8 cellular contexts compared by ENCODE assay signal in the genomic region with DNA sequence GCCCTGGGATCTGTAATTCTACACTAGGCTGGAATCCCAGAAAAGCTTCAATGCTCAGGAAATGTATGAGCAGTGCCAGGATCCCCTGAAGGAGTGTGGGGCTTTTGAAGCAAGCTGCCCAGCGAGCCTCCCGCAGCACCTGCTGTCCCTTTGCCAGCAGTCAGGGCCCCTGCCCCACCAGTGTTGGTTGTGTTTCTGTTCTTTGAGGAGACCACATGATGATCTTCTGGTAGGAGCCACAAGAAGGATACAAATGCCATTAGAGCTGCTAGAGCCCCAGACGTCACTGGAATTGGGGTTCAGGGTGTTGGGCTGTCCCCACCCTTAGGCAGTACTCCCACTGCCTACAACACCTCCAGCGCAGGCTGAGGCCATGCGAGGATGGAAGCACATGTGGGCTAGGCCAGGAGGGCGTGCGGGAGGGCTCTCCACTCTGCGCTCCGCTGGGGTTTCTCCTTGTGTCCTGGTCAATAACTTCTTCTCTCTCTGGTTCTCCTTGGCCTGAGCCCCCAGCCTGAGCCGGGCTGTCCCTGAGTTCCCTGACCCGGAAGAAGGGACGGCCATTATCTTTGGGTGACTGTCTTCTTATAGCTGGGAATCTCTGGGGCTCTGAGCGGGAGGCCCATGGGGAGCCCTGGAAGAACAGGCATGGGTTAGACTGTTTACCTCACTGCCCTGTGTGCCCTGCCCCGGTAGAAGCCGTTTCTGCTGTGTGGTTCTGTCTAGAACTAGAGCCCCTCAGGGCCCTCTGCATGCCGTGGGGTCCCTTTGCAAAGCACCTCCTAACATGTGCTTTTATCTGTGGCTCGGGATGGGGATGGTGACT.
A peak's percentile ranks its signal among the peaks of the same experiment; 100 is the strongest.
DNase-seq lines count a peak whose midpoint lies in the region; ATAC-seq and TF ChIP-seq lines count a peak whose summit lies in the region.

No MANE protein-coding gene starts in this region.

- peaks cover 3% of the 10 kb centered on the region for H3K79me1 ChIP-seq in neuronal stem cell (ENCODE audit: low read depth, low read length)

- H3K9me3 ChIP-seq in OCI-LY1 (ENCODE audit: low read length): no peaks in the 10 kb centered on the region
- no peaks in the 10 kb centered on the region for H3K9me3 ChIP-seq in neuronal stem cell (replicated peaks in 1 of 2; ENCODE audit: control insufficient read depth in 2 of 2, insufficient read depth in 1 of 2, low read depth in 1 of 2, low read length in 2 of 2)

- peaks cover 0 to 2% (median 0%) of the 10 kb centered on the region in 3 donors for H3K27me3 Mint-ChIP-seq in CD14-positive monocyte (ENCODE audit: low read depth in 3 of 3)

- H3K23ac ChIP-seq in neuronal stem cell (ENCODE audit: low read depth, low read length, poor library complexity): peak overlapping the region; percentile 16

- no peak overlapping the region for H3K14ac ChIP-seq in neuronal stem cell (ENCODE audit: low read length)

- no peak overlapping the region for H3K4ac ChIP-seq in neuronal stem cell (ENCODE audit: low read length)

- WGBS in neuronal stem cell (ENCODE audit: extremely low coverage in 2 of 2, insufficient read length in 2 of 2, insufficient replicate concordance in 1 of 2), 2 donors: no CpG with 5 or more reads among the region's 17 CpGs

- H3F3A ChIP-seq in OCI-LY1 (ENCODE audit: insufficient read depth, low read length): 0 out of 2 replicates have a peak, but pooled peaks cover 4% of the 10 kb centered on the region

- no peak overlapping the region for H2BK15ac ChIP-seq in neuronal stem cell (ENCODE audit: low read length)

- peaks cover 67% of the 10 kb centered on the region for H3K79me2 ChIP-seq in OCI-LY1 (ENCODE audit: insufficient read depth, low read length)

- H2BK120ac ChIP-seq in neuronal stem cell (ENCODE audit: low read depth, low read length): no peak overlapping the region

- H3K4me1 ChIP-seq in OCI-LY1 (ENCODE audit: insufficient read depth, low read length, severe bottlenecking) (peaks cover 75% of the 10 kb centered on the region), neuronal stem cell (ENCODE audit: control insufficient read depth in 2 of 2, insufficient read depth in 1 of 2, low read depth in 1 of 2, low read length in 2 of 2) (peaks cover 13 to 42% of the 10 kb centered on the region in 2 donors)

- DNase-seq in CD14-positive monocyte (ENCODE audit: low spot score) (no peak), dorsolateral prefrontal cortex (no peak), neuronal stem cell (ENCODE audit: low spot score) (no peak), NCI-H1436 (lab: John Stamatoyannopoulos, UW) (no peak), activated gamma-delta T cell (lab: John Stamatoyannopoulos, UW) (no peak), NCI-H1436 treated with DMSO at 0.1 percent for 48 hours (lab: John Stamatoyannopoulos, UW) (no peak)

- TF ChIP-seq CTCF in CD14-positive monocyte (IDR thresholded peaks at IDR 0.05) (no peak), OCI-LY1 (IDR thresholded peaks at IDR 0.05; ENCODE audit: low read length) (no peak), dorsolateral prefrontal cortex (IDR thresholded peaks at IDR 0.05 in 54 of 56, conservative IDR thresholded peaks at IDR 0.05 in 2 of 56; ENCODE audit: low read depth in 1 of 56, partially characterized antibody in 56 of 56) (no peak)

- no peak overlapping the region for H4K91ac ChIP-seq in neuronal stem cell (ENCODE audit: low read depth, low read length, poor library complexity)

- peaks cover 99% of the 10 kb centered on the region for H3K4me1 Mint-ChIP-seq in CD14-positive monocyte

- H3K4me3 ChIP-seq in OCI-LY1 (ENCODE audit: low read depth, low read length, poor library complexity, severe bottlenecking): no peak overlapping the region
- no peak overlapping the region for H3K4me3 ChIP-seq in dorsolateral prefrontal cortex
- H3K4me3 ChIP-seq in neuronal stem cell (ENCODE audit: low read length in 2 of 2): no peak overlapping the region

- ATAC-seq in HG03521 (IDR thresholded peaks at IDR 0.05; ENCODE audit: unreplicated experiment): no peak

- no peaks in the 10 kb centered on the region for H3K9me2 ChIP-seq in OCI-LY1 (ENCODE audit: low read depth, low read length)

- H3K27ac Mint-ChIP-seq in CD14-positive monocyte: peak overlapping the region; percentile 89 to 99 (median 93)

- H4K8ac ChIP-seq in neuronal stem cell (ENCODE audit: low read depth, low read length): no peak overlapping the region

- no peaks in the 10 kb centered on the region for H3K9me3 Mint-ChIP-seq in CD14-positive monocyte

- H3K27ac ChIP-seq in OCI-LY1 (ENCODE audit: low read depth, low read length, poor library complexity, severe bottlenecking) (peak overlapping the region; percentile 37), dorsolateral prefrontal cortex (peak overlapping the region in 41 of 59 donors; percentile 6 to 82 (median 53)), neuronal stem cell (replicated peaks; ENCODE audit: low read length) (no peak overlapping the region)

- no peak overlapping the region for H2BK12ac ChIP-seq in neuronal stem cell (ENCODE audit: low read length)

- H3K4me2 ChIP-seq in OCI-LY1 (ENCODE audit: low read length): peak overlapping the region; percentile 56; the same call in 1 of the 2 replicates
- H3K4me2 ChIP-seq in neuronal stem cell (ENCODE audit: insufficient read depth, low read length, poor library complexity, severe bottlenecking): no peak overlapping the region

- H3K27me3 ChIP-seq in OCI-LY1 (ENCODE audit: insufficient read depth, low read length) (no peaks in the 10 kb centered on the region), dorsolateral prefrontal cortex (no peaks in the 10 kb centered on the region), neuronal stem cell (ENCODE audit: control insufficient read depth in 3 of 3, insufficient read depth in 3 of 3, low read depth in 1 of 3, low read length in 3 of 3) (no peaks in the 10 kb centered on the region)

- H3K36me3 ChIP-seq in OCI-LY1 (ENCODE audit: insufficient read depth, low read length) (no peaks in the 10 kb centered on the region; the same call in 1 of the 2 replicates), neuronal stem cell (replicated peaks in 1 of 2; ENCODE audit: control insufficient read depth in 2 of 2, insufficient read depth in 2 of 2, low read length in 2 of 2) (no peaks in the 10 kb centered on the region)

- H3K9ac ChIP-seq in OCI-LY1 (ENCODE audit: low read length): no peak overlapping the region; the same call in 1 of the 2 replicates
- H3K9ac ChIP-seq in neuronal stem cell (ENCODE audit: low read depth, low read length, poor library complexity): no peak overlapping the region

- intact Hi-C loops in CD14-positive monocyte (cut with micrococcal nuclease) (loop anchor here in 1 of 2 donors (2.0 to 5.0 kb wide), 2 partner anchors 28 to 39 kb away; no protein-coding TSS in a partner anchor), dorsolateral prefrontal cortex (cut with DNase I) (no loop called here)

- peak overlapping the region; percentile 73 to 83 for H3K4me3 Mint-ChIP-seq in CD14-positive monocyte

- H2BK5ac ChIP-seq in neuronal stem cell (ENCODE audit: low read length): no peak overlapping the region

- H2AK5ac ChIP-seq in neuronal stem cell (ENCODE audit: low read depth, low read length): no peak overlapping the region

- H2AFZ ChIP-seq in OCI-LY1 (ENCODE audit: low read length) (no peak overlapping the region), neuronal stem cell (ENCODE audit: low read length) (no peak overlapping the region)

- H3K36me3 Mint-ChIP-seq in CD14-positive monocyte: peaks cover 35 to 65% of the 10 kb centered on the region in 2 donors

- H3K18ac ChIP-seq in neuronal stem cell (ENCODE audit: low read length): peak overlapping the region; percentile 78

- H4K20me1 ChIP-seq in OCI-LY1 (ENCODE audit: insufficient read depth, low read length): no peaks in the 10 kb centered on the region
